Comparison of ENCODE assay signal across 26 cellular contexts in the genomic region with DNA sequence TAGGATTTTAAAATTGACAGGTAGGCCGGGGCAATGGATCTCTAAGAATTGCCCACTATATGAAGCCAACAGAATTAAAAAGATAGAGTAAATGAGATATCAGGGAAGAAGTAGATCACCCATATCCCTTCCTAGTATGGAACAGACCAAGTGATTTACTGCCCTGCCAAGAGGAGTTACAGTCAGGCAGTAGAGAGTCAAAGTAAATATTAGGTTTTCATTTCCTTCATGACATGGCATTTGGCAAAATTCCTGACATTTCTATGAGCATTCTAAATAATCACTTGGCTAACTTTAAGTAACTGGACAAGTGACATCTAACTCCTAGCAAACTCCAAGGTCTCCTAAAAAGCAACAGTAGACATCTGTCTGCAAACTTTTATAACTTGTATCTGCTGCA. TPM values are rescaled to one million over a fixed set of nuclear protein-coding genes. Genes with fewer than 3 reads are reported as not detected.
DNase-seq lines count a peak whose midpoint lies in the region; ATAC-seq and TF ChIP-seq lines count a peak whose summit lies in the region.
"Had no signal": no experiment of that assay in that cellular context is flagged by ENCODE, and none has a peak within 500 bp of the region (broad histone marks: within the 10 kb centered on the region; RNA-seq: fewer than 3 reads in every experiment).

No MANE protein-coding gene starts in this region.

- H3K79me1 ChIP-seq in IMR-90 (ENCODE audit: low read depth in 1 of 2, low read length in 2 of 2): peaks cover 0 to 2% of the 10 kb centered on the region in 2 experiments; a peak in 2 of 4 replicates

- dilution Hi-C loops in IMR-90 (cut with HindIII; ENCODE audit: low sequenced_read_pairs, unreplicated experiment): no loop called here

- no peak overlapping the region for H2BK120ac ChIP-seq in IMR-90 (ENCODE audit: low read depth, low read length)

- no peak overlapping the region for H2AK9ac ChIP-seq in IMR-90 (replicated peaks; ENCODE audit: low read depth, low read length, poor library complexity)

- H3K9me3 ChIP-seq in IMR-90 (ENCODE audit: control insufficient read depth, insufficient read depth, low read length): no peaks in the 10 kb centered on the region
- H3K9me3 ChIP-seq in mucosa of descending colon: no peaks in the 10 kb centered on the region
- no peaks in the 10 kb centered on the region for H3K9me3 ChIP-seq in PC-9 (ENCODE audit: insufficient read depth, low read depth)
- H3K9me3 ChIP-seq: colonic mucosa, sigmoid colon, thoracic aorta, vagina had no signal

- no peak overlapping the region for H3K9ac ChIP-seq in IMR-90 (ENCODE audit: low read depth, low read length)
- H3K9ac ChIP-seq: KMS-11 had no signal

- H4K5ac ChIP-seq in IMR-90 (ENCODE audit: low read depth, low read length): no peak overlapping the region

- H3K27me3 ChIP-seq in IMR-90 (ENCODE audit: control insufficient read depth, insufficient read depth, low read length) (no peaks in the 10 kb centered on the region), PC-9 (ENCODE audit: insufficient read depth, low read depth) (no peaks in the 10 kb centered on the region)
- H3K27me3 ChIP-seq: cardiac muscle cell, colonic mucosa, sigmoid colon, vagina had no signal

- no peak overlapping the region for H3K4ac ChIP-seq in IMR-90 (ENCODE audit: low read depth, low read length)

- H3K4me3 ChIP-seq in IMR-90 (ENCODE audit: insufficient read depth, low read depth, low read length): no peak overlapping the region
- no peak overlapping the region for H3K4me3 ChIP-seq in mucosa of descending colon
- H3K4me3 ChIP-seq in PC-9: no peak overlapping the region
- H3K4me3 ChIP-seq: cardiac muscle cell, colonic mucosa, HAP-1, sigmoid colon, thoracic aorta, vagina had no signal

- H2AK5ac ChIP-seq in IMR-90 (ENCODE audit: low read depth, low read length): no peak overlapping the region

- BruUV-seq in IMR-90 (replicated peaks; lab: Mats Ljungman, UMichigan) (no TSS peak), PC-9 (replicated peaks; lab: Mats Ljungman, UMichigan) (no TSS peak)

- TF ChIP-seq RAD21 in IMR-90 (IDR thresholded peaks at IDR 0.05; ENCODE audit: low read length): no peak

- H3K9me1 ChIP-seq in IMR-90 (ENCODE audit: insufficient read depth, low read length): peaks cover 8% of the 10 kb centered on the region; the same call in 1 of the 2 replicates

- peak; percentile 55 for ATAC-seq in IMR-90 (ENCODE audit: low read depth)
- ATAC-seq in mucosa of descending colon: peak; percentile 88
- ATAC-seq in HG03521 (IDR thresholded peaks at IDR 0.05; ENCODE audit: unreplicated experiment): no peak
- ATAC-seq in GM21390 (IDR thresholded peaks at IDR 0.05; ENCODE audit: unreplicated experiment): no peak
- ATAC-seq in GM21717 (IDR thresholded peaks at IDR 0.05; ENCODE audit: unreplicated experiment): no peak
- ATAC-seq: activated CD8-positive, alpha-beta T cell treated with anti-CD3 and anti-CD28 coated beads for 36 hours; stimulated activated naive CD8-positive, alpha-beta T cell treated with anti-CD3 and anti-CD28 coated beads, Interleukin-15, Interleukin-2, amounts not matched to agents 100 U/mL and 50 U/mL, for 24 hours had no signal

- POLR2A ChIA-PET in IMR-90 (lab: Charles Lee; ENCODE audit: unreplicated experiment): no interaction called here
- POLR2A ChIA-PET in PC-9 (lab: Charles Lee; ENCODE audit: unreplicated experiment): no interaction called here

- in situ Hi-C loops in IMR-90 (cut with MboI; ENCODE audit: low sequenced_read_pairs): no loop called here

- H3K4me2 ChIP-seq in IMR-90 (ENCODE audit: low read depth, low read length) (no peak overlapping the region), PC-9 (no peak overlapping the region)
- H3K4me2 ChIP-seq: KMS-11 had no signal

- no peak for TF ChIP-seq POLR2A in IMR-90 (IDR thresholded peaks at IDR 0.05; ENCODE audit: low read depth, low read length)

- no peaks in the 10 kb centered on the region for H3F3A ChIP-seq in PC-9 (ENCODE audit: insufficient read depth, low read depth)

- H3K36me3 ChIP-seq in IMR-90 (ENCODE audit: control insufficient read depth, insufficient read depth, low read length): peaks cover 7% of the 10 kb centered on the region
- no peaks in the 10 kb centered on the region for H3K36me3 ChIP-seq in mucosa of descending colon (ENCODE audit: low read depth)
- H3K36me3 ChIP-seq in PC-9 (ENCODE audit: low read depth): no peaks in the 10 kb centered on the region
- H3K36me3 ChIP-seq: cardiac muscle cell, colonic mucosa, HAP-1, sigmoid colon, thoracic aorta, vagina had no signal

- no peak overlapping the region for H2BK5ac ChIP-seq in IMR-90 (ENCODE audit: low read depth, low read length, poor library complexity, severe bottlenecking)

- H3K18ac ChIP-seq in IMR-90 (ENCODE audit: low read depth, low read length): no peak overlapping the region

- WGBS in IMR-90 (ENCODE audit: extremely low coverage in 2 of 2, insufficient read length in 1 of 2), 2 experiments: 80% methylated on average over 1 of the region's 1 CpG; no CpG with 5 or more reads in 1 of the 2 experiments

- H2BK15ac ChIP-seq in IMR-90 (ENCODE audit: low read depth, low read length): no peak overlapping the region

- no peak overlapping the region for H4K8ac ChIP-seq in IMR-90 (ENCODE audit: low read depth in 2 of 2, low read length in 2 of 2)

- peak; percentile 62 for DNase-seq in DMS53 (lab: John Stamatoyannopoulos, UW)
- DNase-seq in IMR-90: peak; percentile 13
- peak; percentile 6 for DNase-seq in astrocyte of the hippocampus (ENCODE audit: low read depth, low spot score)
- no peak for DNase-seq in mucosa of descending colon
- no peak for DNase-seq in PC-9
- DNase-seq: activated CD4-positive, alpha-beta T cell treated with anti-CD3 and anti-CD28 coated beads for 1 hour; activated CD8-positive, alpha-beta T cell treated with anti-CD3 and anti-CD28 coated beads for 36 hours; anterior cingulate cortex; colonic mucosa; effector CD8-positive, alpha-beta T cell; foreskin fibroblast; head of caudate nucleus; NCI-H1436 treated with DMSO at 0.1 percent for 48 hours; NCI-H524 treated with DMSO at 0.1 percent for 48 hours; sigmoid colon; stimulated activated naive CD8-positive, alpha-beta T cell treated with anti-CD3 and anti-CD28 coated beads, Interleukin-15, Interleukin-2, amounts not matched to agents 100 U/mL and 50 U/mL, for 24 hours had no signal

- no peak overlapping the region for H3K23ac ChIP-seq in IMR-90 (ENCODE audit: low read depth, low read length)

- H3K9me2 ChIP-seq in PC-9 (ENCODE audit: insufficient read depth): no peaks in the 10 kb centered on the region

- no peak overlapping the region for H3K56ac ChIP-seq in IMR-90 (ENCODE audit: extremely low read depth, insufficient read depth, low read length)

- H3K4me1 ChIP-seq in IMR-90 (ENCODE audit: control insufficient read depth, insufficient read depth, low read length): peaks cover 6% of the 10 kb centered on the region
- no peaks in the 10 kb centered on the region for H3K4me1 ChIP-seq in mucosa of descending colon (ENCODE audit: low read depth)
- no peaks in the 10 kb centered on the region for H3K4me1 ChIP-seq in PC-9 (replicated peaks; ENCODE audit: insufficient read depth)
- H3K4me1 ChIP-seq: colonic mucosa, HAP-1, sigmoid colon, vagina had no signal

- H4K91ac ChIP-seq in IMR-90 (ENCODE audit: insufficient read depth, low read depth, low read length): no peak overlapping the region

- H2AFZ ChIP-seq in IMR-90 (replicated peaks; ENCODE audit: low read length, poor library complexity) (no peak overlapping the region), PC-9 (no peak overlapping the region)

- H3K27ac ChIP-seq in IMR-90 (ENCODE audit: insufficient read depth, low read length) (no peak overlapping the region), PC-9 (no peak overlapping the region)
- H3K27ac ChIP-seq: cardiac muscle cell, colonic mucosa, KMS-11, sigmoid colon, thoracic aorta, vagina had no signal

- H3K79me2 ChIP-seq in PC-9 (ENCODE audit: low read depth): no peaks in the 10 kb centered on the region

- CTCF ChIA-PET in IMR-90 (lab: Yijun Ruan, JAX) (no interaction called here), PC-9 (lab: Charles Lee) (no interaction called here)

- H4K20me1 ChIP-seq in IMR-90 (ENCODE audit: insufficient read depth, low read length) (no peaks in the 10 kb centered on the region), PC-9 (ENCODE audit: insufficient read depth) (no peaks in the 10 kb centered on the region)

- H2BK20ac ChIP-seq in IMR-90 (ENCODE audit: low read depth, low read length): no peak overlapping the region

- no peak for TF ChIP-seq CTCF in IMR-90 (conservative IDR thresholded peaks at IDR 0.05; ENCODE audit: low read depth, low read length)
- no peak for TF ChIP-seq CTCF in mucosa of descending colon (IDR thresholded peaks at IDR 0.05)
- TF ChIP-seq CTCF in PC-9 (conservative IDR thresholded peaks at IDR 0.05): no peak

- H3K14ac ChIP-seq in IMR-90 (replicated peaks; ENCODE audit: low read depth, low read length): no peak overlapping the region

- intact Hi-C loops in IMR-90 (cut with micrococcal nuclease) (no loop called here), mucosa of descending colon (cut with DNase I, micrococcal nuclease) (no loop called here), PC-9 (cut with micrococcal nuclease; ENCODE audit: unreplicated experiment) (no loop called here)

TF ChIP-seq in IMR-90, 13 proteins besides CTCF, POLR2A, EP300 and RAD21 (continues in another document):
- TF ChIP-seq, protein P1, sequence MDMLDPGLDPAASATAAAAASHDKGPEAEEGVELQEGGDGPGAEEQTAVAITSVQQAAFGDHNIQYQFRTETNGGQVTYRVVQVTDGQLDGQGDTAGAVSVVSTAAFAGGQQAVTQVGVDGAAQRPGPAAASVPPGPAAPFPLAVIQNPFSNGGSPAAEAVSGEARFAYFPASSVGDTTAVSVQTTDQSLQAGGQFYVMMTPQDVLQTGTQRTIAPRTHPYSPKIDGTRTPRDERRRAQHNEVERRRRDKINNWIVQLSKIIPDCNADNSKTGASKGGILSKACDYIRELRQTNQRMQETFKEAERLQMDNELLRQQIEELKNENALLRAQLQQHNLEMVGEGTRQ (IDR thresholded peaks at IDR 0.05; ENCODE audit: low read depth, low read length): no peak
- TF ChIP-seq FOS (IDR thresholded peaks at IDR 0.05; ENCODE audit: low read depth, low read length) (no peak), RCOR1 (IDR thresholded peaks at IDR 0.05; ENCODE audit: insufficient replicate concordance, low read length) (no peak), CHD1 (IDR thresholded peaks at IDR 0.05; ENCODE audit: low read depth, low read length) (no peak), MXI1 (IDR thresholded peaks at IDR 0.05; ENCODE audit: borderline replicate concordance, low read depth, low read length) (no peak)

RNA-seq across cellular contexts. Expression of gene GALNT5, which starts 33.5 kb away (rescaled TPM):
- 63.3 and 73.6 TPM in 2 replicates for total RNA-seq in IMR-90 (2012; rRNA removed)
- polyA plus RNA-seq in IMR-90 (2012; rRNA removed): 28.9 and 36.3 TPM in 2 replicates
- 7.2 and 7.9 TPM in 2 replicates for polyA plus RNA-seq in IMR-90 (2012; cell fraction: cytosol; rRNA removed)
- 4.0 and 36.8 TPM in 2 replicates for polyA plus RNA-seq in IMR-90 (2012; cell fraction: nucleus; rRNA removed; ENCODE audit: low replicate concordance)
- total RNA-seq in mucosa of descending colon: 10 to 100 TPM; 16.5 to 46.1 (median 45.5) TPM
- total RNA-seq in PC-9 (2021): 1.3 and 1.9 TPM in 2 replicates
- total RNA-seq: activated CD8-positive, alpha-beta T cell treated with anti-CD3 and anti-CD28 coated beads for 36 hours; SK-MEL-5 had no signal

RNA-seq across cellular contexts. Expression of gene ERMN, which starts 34.6 kb away (rescaled TPM):
- total RNA-seq in IMR-90 (2012; rRNA removed) (not detected in 2 replicates), mucosa of descending colon (under 1 TPM; 0.06 to 0.32 (median 0.14) TPM), PC-9 (2021) (not detected in 2 replicates)
- not detected in 2 replicates for polyA plus RNA-seq in IMR-90 (2012; rRNA removed)
- polyA plus RNA-seq in IMR-90 (2012; cell fraction: cytosol; rRNA removed): not detected in 2 replicates
- polyA plus RNA-seq in IMR-90 (2012; cell fraction: nucleus; rRNA removed; ENCODE audit: low replicate concordance): 0.13 TPM in 1 of 2 replicates, not detected in the other
- total RNA-seq: kidney epithelial cell, SK-MEL-5, vagina had no signal
- polyA plus RNA-seq: cardiac muscle cell had no signal

Comparison
In these comparisons a context has a peak if more than half of its experiments do, and no peak if none do; other contexts are left out.
1. DNase-seq: peak in DMS53 (single experiment), IMR-90 (single experiment) and astrocyte of the hippocampus (single experiment); none in mucosa of descending colon (0 of 3) and PC-9 (0 of 2).
2. ATAC-seq: peak in IMR-90 (single experiment) and mucosa of descending colon (single experiment); none in HG03521 (single experiment), GM21390 (single experiment) and GM21717 (single experiment).